In genomic region chr3:5348229-5348628, GRCh38 we compare ENCODE assay signal across 22 cellular contexts.
DNase-seq lines count a peak whose midpoint lies in the region; ATAC-seq, FAIRE-seq and TF ChIP-seq lines count a peak whose summit lies in the region.
"Had no signal": no experiment of that assay in that cellular context is flagged by ENCODE, and none has a peak within 500 bp of the region (broad histone marks: within the 10 kb centered on the region; RNA-seq: fewer than 3 reads in every experiment).

No MANE protein-coding gene starts in this region.

- CTCF ChIA-PET in HepG2 (lab: Yijun Ruan, JAX; ENCODE audit: low intra/inter-chr PET ratio, low total read pairs): no interaction called here
- CTCF ChIA-PET in PC-3 (lab: Charles Lee): no interaction called here

- H3K56ac ChIP-seq in mesendoderm (ENCODE audit: low read length): no peak overlapping the region

- H3K4me2 ChIP-seq in HepG2 (ENCODE audit: low read depth, low read length) (no peak overlapping the region), PC-3 (ENCODE audit: low read length) (peak overlapping the region; percentile 26; the same call in 1 of the 2 replicates), mesendoderm (ENCODE audit: low read length) (no peak overlapping the region)
- H3K4me2 ChIP-seq: BLaER1, SK-N-SH had no signal

- no peak for TF ChIP-seq RAD21 in HepG2 (CRISPR knock-in tag; IDR thresholded peaks at IDR 0.05)

- no peak overlapping the region for H2BK15ac ChIP-seq in mesendoderm (replicated peaks; ENCODE audit: low read depth)

- no peak overlapping the region for H3K23ac ChIP-seq in mesendoderm (ENCODE audit: low read length)

- no peak overlapping the region for H3K4me3 ChIP-seq in HepG2 (replicated peaks in 1 of 3; ENCODE audit: insufficient read depth in 1 of 3, low read depth in 2 of 3, low read length in 3 of 3)
- H3K4me3 ChIP-seq in right lobe of liver: no peak overlapping the region
- no peak overlapping the region for H3K4me3 ChIP-seq in PC-3 (ENCODE audit: low read length)
- no peak overlapping the region for H3K4me3 ChIP-seq in endodermal cell (ENCODE audit: low read length)
- no peak overlapping the region for H3K4me3 ChIP-seq in mesendoderm (ENCODE audit: low read length)
- H3K4me3 ChIP-seq: BLaER1 had no signal

- H4K20me1 ChIP-seq in HepG2 (ENCODE audit: insufficient read depth, low read length) (no peaks in the 10 kb centered on the region), PC-3 (ENCODE audit: low read length) (no peaks in the 10 kb centered on the region)
- H4K20me1 ChIP-seq: BLaER1 had no signal

- H2BK5ac ChIP-seq in mesendoderm (ENCODE audit: low read length): no peak overlapping the region

- H3K79me2 ChIP-seq in HepG2 (ENCODE audit: insufficient read depth, low read length) (no peaks in the 10 kb centered on the region), PC-3 (ENCODE audit: low read length) (no peaks in the 10 kb centered on the region), mesendoderm (ENCODE audit: control insufficient read depth, insufficient read depth, low read length) (no peaks in the 10 kb centered on the region)

- no peak for ATAC-seq in HepG2
- no peak for ATAC-seq in right lobe of liver
- no peak for ATAC-seq in PC-3
- ATAC-seq in HG03175 (IDR thresholded peaks at IDR 0.05; ENCODE audit: unreplicated experiment): no peak
- ATAC-seq: Panc1 had no signal

- no peak for FAIRE-seq in HepG2 (lab: Jason Lieb, UNC)

- DNase-seq in DMS153 (lab: John Stamatoyannopoulos, UW) (peak; percentile 7), DMS153 treated with DMSO at 0.1 percent for 48 hours (lab: John Stamatoyannopoulos, UW; ENCODE audit: unreplicated experiment) (no peak), HepG2 (ENCODE audit: low spot score) (no peak), right lobe of liver (no peak), PC-3 (peak; percentile 22), endodermal cell (no peak), mesendoderm (no peak)
- DNase-seq: ACHN; Caco-2; CD4-positive, alpha-beta memory T cell; KG1; NCI-H1694; NCI-H2171; NCI-H524; NK-92 treated with Interleukin-12 subunit alpha and Interleukin-12 subunit beta, amount 100 ng/mL, for 24 hours; SIG-M5; SK-N-SH; T-helper 2 cell had no signal

- no peak overlapping the region for H3K27ac ChIP-seq in HepG2 (ENCODE audit: extremely low read length, insufficient read depth, low read length)
- H3K27ac ChIP-seq in right lobe of liver: no peak overlapping the region
- H3K27ac ChIP-seq in PC-3 (ENCODE audit: low read length): peak overlapping the region; percentile 35
- H3K27ac ChIP-seq in endodermal cell (ENCODE audit: low read depth, low read length): no peak overlapping the region
- no peak overlapping the region for H3K27ac ChIP-seq in mesendoderm (ENCODE audit: low read depth, low read length)
- H3K27ac ChIP-seq: 22Rv1, BLaER1 had no signal

- H2AK5ac ChIP-seq in mesendoderm (ENCODE audit: low read length): no peak overlapping the region

- POLR2A ChIA-PET in HepG2 (lab: Yijun Ruan, JAX) (interaction anchor here (0.9 kb wide), 1 partner anchor 16 kb away, joined by 3 read pairs; no protein-coding TSS in a partner anchor), PC-3 (lab: Charles Lee; ENCODE audit: unreplicated experiment) (no interaction called here)

- H2AFZ ChIP-seq in HepG2 (ENCODE audit: low read length) (no peak overlapping the region), PC-3 (ENCODE audit: low read length) (peak overlapping the region; percentile 27)

- TF ChIP-seq CTCF in HepG2 (CRISPR knock-in tag; IDR thresholded peaks at IDR 0.05): no peak
- TF ChIP-seq CTCF in right lobe of liver (IDR thresholded peaks at IDR 0.05): no peak
- no peak for TF ChIP-seq CTCF in PC-3 (conservative IDR thresholded peaks at IDR 0.05; ENCODE audit: low read depth, low read length)
- no peak for TF ChIP-seq CTCF in endodermal cell (conservative IDR thresholded peaks at IDR 0.05)

- peaks cover 5% of the 10 kb centered on the region for H3K9me3 Mint-ChIP-seq in endodermal cell

- no peaks in the 10 kb centered on the region for H3K79me1 ChIP-seq in mesendoderm (ENCODE audit: low read length)

- no peak overlapping the region for H3K4ac ChIP-seq in mesendoderm (ENCODE audit: low read depth, low read length)

- intact Hi-C loops in HepG2 (cut with micrococcal nuclease; ENCODE audit: unreplicated experiment): no loop called here
- intact Hi-C loops in right lobe of liver (cut with DNase I): no loop called here
- intact Hi-C loops in PC-3 (cut with micrococcal nuclease): no loop called here

- no peak overlapping the region for H4K8ac ChIP-seq in mesendoderm (ENCODE audit: low read depth, low read length)

- H3K4me3 Mint-ChIP-seq in endodermal cell: no peak overlapping the region
- H3K4me3 Mint-ChIP-seq: CD4-positive, alpha-beta memory T cell had no signal

- H3F3A ChIP-seq in PC-3 (ENCODE audit: low read length, unreplicated experiment): no peaks in the 10 kb centered on the region

- H3K9ac ChIP-seq in HepG2 (ENCODE audit: insufficient read depth, low read depth, low read length) (no peak overlapping the region), PC-3 (ENCODE audit: low read length) (no peak overlapping the region), endodermal cell (ENCODE audit: extremely low read depth, low read length, poor library complexity, severe bottlenecking) (no peak overlapping the region), mesendoderm (ENCODE audit: low read length) (no peak overlapping the region)
- H3K9ac ChIP-seq: BLaER1, SK-N-SH had no signal

- no peak overlapping the region for H3K27ac Mint-ChIP-seq in endodermal cell
- H3K27ac Mint-ChIP-seq: CD4-positive, alpha-beta memory T cell had no signal

- 15% methylated on average over 4 of the region's 4 CpGs for WGBS in HepG2 (ENCODE audit: low lambda C conversion rate)
- WGBS in right lobe of liver (ENCODE audit: insufficient coverage, low coverage, low lambda C conversion rate, missing lambda C conversion rate): 62% methylated on average over 4 of the region's 4 CpGs
- 80 to 83% methylated on average over 1 to 4 of the region's 4 CpGs for WGBS in endodermal cell (ENCODE audit: insufficient coverage in 1 of 2, insufficient read length in 1 of 2), 2 experiments
- WGBS in mesendoderm (ENCODE audit: extremely low coverage, insufficient coverage, low lambda C conversion rate): no CpG with 5 or more reads among the region's 4 CpGs

- H3K18ac ChIP-seq in mesendoderm (ENCODE audit: low read length): no peak overlapping the region

- TF ChIP-seq EP300 in HepG2 (IDR thresholded peaks at IDR 0.05; ENCODE audit: low read depth in 2 of 2, low read length in 2 of 2) (no peak), HepG2 (CRISPR knock-in tag; IDR thresholded peaks at IDR 0.05; ENCODE audit: borderline replicate concordance) (no peak)

- H3K36me3 ChIP-seq in HepG2 (replicated peaks in 1 of 2; ENCODE audit: control insufficient read depth in 1 of 2, insufficient read depth in 2 of 2, low read length in 2 of 2) (no peaks in the 10 kb centered on the region), right lobe of liver (no peaks in the 10 kb centered on the region), PC-3 (ENCODE audit: low read depth, low read length) (no peaks in the 10 kb centered on the region), endodermal cell (ENCODE audit: control insufficient read depth, insufficient read depth, low read length) (no peaks in the 10 kb centered on the region), mesendoderm (ENCODE audit: control insufficient read depth, insufficient read depth, low read length) (no peaks in the 10 kb centered on the region)
- H3K36me3 ChIP-seq: BLaER1 had no signal

- H3K27me3 ChIP-seq in HepG2 (ENCODE audit: control insufficient read depth in 1 of 2, insufficient read depth in 2 of 2, low read length in 2 of 2): no peaks in the 10 kb centered on the region
- H3K27me3 ChIP-seq in right lobe of liver: no peaks in the 10 kb centered on the region
- H3K27me3 ChIP-seq in PC-3 (ENCODE audit: low read length): no peaks in the 10 kb centered on the region
- H3K27me3 ChIP-seq in endodermal cell (ENCODE audit: control insufficient read depth, insufficient read depth, low read length, poor library complexity, severe bottlenecking): peaks cover 26% of the 10 kb centered on the region
- H3K27me3 ChIP-seq in mesendoderm (ENCODE audit: insufficient read depth, low read length, poor library complexity): no peaks in the 10 kb centered on the region
- H3K27me3 ChIP-seq: BLaER1 had no signal

- H3K4me1 Mint-ChIP-seq in endodermal cell: no peaks in the 10 kb centered on the region
- H3K4me1 Mint-ChIP-seq: CD4-positive, alpha-beta memory T cell had no signal

- H3K9me3 ChIP-seq in HepG2 (ENCODE audit: low read length): no peaks in the 10 kb centered on the region
- H3K9me3 ChIP-seq in right lobe of liver: no peaks in the 10 kb centered on the region
- H3K9me3 ChIP-seq in PC-3 (ENCODE audit: low read length): no peaks in the 10 kb centered on the region
- peaks cover 10% of the 10 kb centered on the region for H3K9me3 ChIP-seq in endodermal cell (ENCODE audit: control insufficient read depth, low read length)
- H3K9me3 ChIP-seq: BLaER1, Caco-2, SK-N-SH had no signal

- TF ChIP-seq POLR2A in HepG2 (IDR thresholded peaks at IDR 0.05; ENCODE audit: insufficient read depth in 1 of 2, low read depth in 2 of 2, low read length in 2 of 2): no peak
- no peak for TF ChIP-seq POLR2A in right lobe of liver (IDR thresholded peaks at IDR 0.05)

- no peaks in the 10 kb centered on the region for H3K9me2 ChIP-seq in PC-3 (replicated peaks; ENCODE audit: low read length)
- H3K9me2 ChIP-seq: SK-N-SH had no signal

- no peaks in the 10 kb centered on the region for H3K36me3 Mint-ChIP-seq in endodermal cell (ENCODE audit: low read depth)
- H3K36me3 Mint-ChIP-seq: CD4-positive, alpha-beta memory T cell had no signal

- in situ Hi-C loops in HepG2 (cut with HindIII; ENCODE audit: extremely low pct_ligation_motif_present, low pct_unique_long_range_greater_than_20kb): no loop called here

- BruUV-seq in HepG2 (replicated peaks; lab: Mats Ljungman, UMichigan) (no TSS peak), PC-3 (replicated peaks; lab: Mats Ljungman, UMichigan) (no TSS peak)

- peaks cover 25% of the 10 kb centered on the region for H3K27me3 Mint-ChIP-seq in endodermal cell (ENCODE audit: insufficient read depth)

- H3K4me1 ChIP-seq in HepG2 (ENCODE audit: insufficient read depth, low read length) (peaks cover 7% of the 10 kb centered on the region; the same call in 1 of the 2 replicates), right lobe of liver (no peaks in the 10 kb centered on the region), PC-3 (ENCODE audit: insufficient read depth, low read length) (peaks cover 29% of the 10 kb centered on the region), endodermal cell (ENCODE audit: control insufficient read depth, insufficient read depth, low read length) (no peaks in the 10 kb centered on the region), mesendoderm (ENCODE audit: control insufficient read depth, low read depth, low read length) (no peaks in the 10 kb centered on the region)
- H3K4me1 ChIP-seq: BLaER1, Caco-2 had no signal

- no peak overlapping the region for H4K5ac ChIP-seq in mesendoderm (ENCODE audit: low read length)

- no peak overlapping the region for H2BK120ac ChIP-seq in mesendoderm (ENCODE audit: low read depth, low read length)

TF ChIP-seq in HepG2, 621 proteins besides CTCF, POLR2A, EP300 and RAD21 (continues in another document):
- peak; percentile 44; the same call in 1 of the 2 replicates for TF ChIP-seq ATF7 (IDR thresholded peaks at IDR 0.05)
- no peak for TF ChIP-seq ATF7 (CRISPR knock-in tag; IDR thresholded peaks at IDR 0.05)
- no peak for TF ChIP-seq ZNF772 (CRISPR knock-in tag; IDR thresholded peaks at IDR 0.05)

Comparison
In these comparisons a context has a peak if more than half of its experiments do, and no peak if none do; other contexts are left out.
1. DNase-seq: peak in DMS153 (single experiment) and PC-3 (single experiment); none in DMS153 treated with DMSO at 0.1 percent for 48 hours (single experiment), HepG2 (single experiment), right lobe of liver (0 of 3), endodermal cell (single experiment) and mesendoderm (single experiment).